19 cellular contexts compared by ENCODE assay signal in the genomic region with DNA sequence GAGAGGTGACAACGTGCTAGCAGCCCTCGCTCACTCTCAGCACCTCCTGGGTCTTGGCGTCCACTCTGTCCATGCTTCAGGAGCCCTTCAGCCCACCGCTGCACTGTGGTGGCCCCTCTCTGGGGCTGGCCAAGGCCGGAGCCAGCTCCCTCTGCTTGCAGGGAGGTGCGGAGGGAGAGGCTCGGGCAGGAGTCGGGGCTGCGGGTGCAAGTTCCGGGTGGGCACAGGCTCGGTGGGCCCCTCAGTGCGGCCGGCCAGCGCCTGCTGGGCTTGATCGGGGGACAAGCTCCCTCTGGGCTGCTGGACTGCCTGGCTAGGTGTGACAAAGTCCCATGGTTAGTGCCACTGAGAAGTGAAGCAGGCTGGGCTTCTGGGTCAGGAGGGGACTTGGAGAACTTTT.
DNase-seq lines count a peak whose midpoint lies in the region; ATAC-seq and TF ChIP-seq lines count a peak whose summit lies in the region.
"Had no signal": no experiment of that assay in that cellular context is flagged by ENCODE, and none has a peak within 500 bp of the region (broad histone marks: within the 10 kb centered on the region; RNA-seq: fewer than 3 reads in every experiment).

No MANE protein-coding gene starts in this region.

- H3K4me2 ChIP-seq in OCI-LY7 (ENCODE audit: low read length): no peak overlapping the region
- H3K4me2 ChIP-seq: A549; BLaER1 treated with 17β-estradiol and CSF1 and Interleukin-3, amounts not matched to agents 10 nM and 100 nM had no signal

- H3K36me3 Mint-ChIP-seq in chondrocyte (ENCODE audit: low read depth) (no peaks in the 10 kb centered on the region), MCF 10A (ENCODE audit: insufficient read depth, unreplicated experiment) (no peaks in the 10 kb centered on the region)
- H3K36me3 Mint-ChIP-seq: CD8-positive, alpha-beta T cell had no signal

- H3K4me3 ChIP-seq in right cardiac atrium (ENCODE audit: low read length) (no peak overlapping the region), heart right ventricle (no peak overlapping the region), spleen (no peak overlapping the region), OCI-LY7 (ENCODE audit: low read depth, low read length, poor library complexity, severe bottlenecking) (no peak overlapping the region)
- H3K4me3 ChIP-seq: A549; BLaER1 treated with 17β-estradiol and CSF1 and Interleukin-3, amounts not matched to agents 10 nM and 100 nM had no signal

- H3K9me3 Mint-ChIP-seq in chondrocyte (ENCODE audit: low read depth) (no peaks in the 10 kb centered on the region), MCF 10A (ENCODE audit: unreplicated experiment) (no peaks in the 10 kb centered on the region)
- H3K9me3 Mint-ChIP-seq: CD4-positive, alpha-beta T cell had no signal

- no peak overlapping the region for H2AFZ ChIP-seq in OCI-LY7 (ENCODE audit: low read length)

- no peaks in the 10 kb centered on the region for H3K36me3 ChIP-seq in heart right ventricle
- H3K36me3 ChIP-seq in spleen: no peaks in the 10 kb centered on the region
- no peaks in the 10 kb centered on the region for H3K36me3 ChIP-seq in OCI-LY7 (ENCODE audit: insufficient read depth, low read length)
- H3K36me3 ChIP-seq: BLaER1 treated with 17β-estradiol and CSF1 and Interleukin-3, amounts not matched to agents 10 nM and 100 nM had no signal

- POLR2A ChIA-PET in OCI-LY7 (lab: Charles Lee): interaction anchor here (0.8 kb wide), 1 partner anchor 13 kb away, joined by 3 read pairs; no protein-coding TSS in a partner anchor
- POLR2A ChIA-PET in MCF 10A (lab: Yijun Ruan, JAX): no interaction called here

- H3K9me2 ChIP-seq in OCI-LY7 (ENCODE audit: insufficient read depth, low read length): no peaks in the 10 kb centered on the region

- TF ChIP-seq POLR2A in spleen (IDR thresholded peaks at IDR 0.05): no peak

- no peak overlapping the region for H3K27ac Mint-ChIP-seq in chondrocyte (ENCODE audit: unreplicated experiment)
- H3K27ac Mint-ChIP-seq in MCF 10A (ENCODE audit: low read depth, unreplicated experiment): no peak overlapping the region
- H3K27ac Mint-ChIP-seq: B cell; CD4-positive, alpha-beta T cell; CD8-positive, alpha-beta T cell had no signal

- 91% methylated on average over 15 of the region's 15 CpGs for WGBS in right cardiac atrium
- WGBS in heart right ventricle, 2 donors: 89 to 90% methylated on average over 15 of the region's 15 CpGs
- 87 to 91% (median 90%) methylated on average over 15 of the region's 15 CpGs for WGBS in spleen, 5 donors

- H3K79me2 ChIP-seq in OCI-LY7 (ENCODE audit: insufficient read depth, low read depth, low read length): no peaks in the 10 kb centered on the region

- DNase-seq in right cardiac atrium (peak in 2 of 3 donors; percentile 39 to 42), heart right ventricle (no peak), chondrocyte (ENCODE audit: low spot score) (peak; percentile 86), posterior vena cava (ENCODE audit: low spot score) (peak; percentile 63), spleen (peak; percentile 68), OCI-LY7 (ENCODE audit: low spot score) (no peak), MCF 10A (ENCODE audit: unreplicated experiment) (no peak)
- DNase-seq: AML-193; Caco-2; Calu3; CD4-positive, alpha-beta T cell; CD8-positive, alpha-beta T cell; DMS79 treated with DMSO at 0.1 percent for 48 hours; GF-D8 had no signal

- H4K20me1 ChIP-seq in OCI-LY7 (ENCODE audit: insufficient read depth, low read length): no peaks in the 10 kb centered on the region
- H4K20me1 ChIP-seq: BLaER1 treated with 17β-estradiol and CSF1 and Interleukin-3, amounts not matched to agents 10 nM and 100 nM had no signal

- no peak for ATAC-seq in right cardiac atrium
- ATAC-seq in heart right ventricle: no peak
- ATAC-seq: A549; CD8-positive, alpha-beta T cell had no signal

- H3K27me3 Mint-ChIP-seq in chondrocyte (ENCODE audit: low read depth) (peaks cover under 1% of the 10 kb centered on the region), MCF 10A (ENCODE audit: insufficient read depth, unreplicated experiment) (peaks cover 5% of the 10 kb centered on the region)
- H3K27me3 Mint-ChIP-seq: B cell; CD4-positive, alpha-beta T cell had no signal

- H3K4me3 Mint-ChIP-seq in chondrocyte (ENCODE audit: unreplicated experiment) (no peak overlapping the region), MCF 10A (ENCODE audit: unreplicated experiment) (no peak overlapping the region)
- H3K4me3 Mint-ChIP-seq: B cell; CD4-positive, alpha-beta T cell; CD8-positive, alpha-beta T cell had no signal

- CTCF ChIA-PET in OCI-LY7 (lab: Charles Lee; ENCODE audit: unreplicated experiment) (no interaction called here), MCF 10A (lab: Yijun Ruan, JAX) (interaction anchor here (0.5 kb wide), 1 partner anchor 208 kb away, joined by 3 read pairs; no protein-coding TSS in a partner anchor)

- H3K27ac ChIP-seq in right cardiac atrium (ENCODE audit: low read length): no peak overlapping the region
- H3K27ac ChIP-seq in heart right ventricle: no peak overlapping the region
- no peak overlapping the region for H3K27ac ChIP-seq in spleen
- H3K27ac ChIP-seq in OCI-LY7 (ENCODE audit: low read depth, low read length, poor library complexity, severe bottlenecking): no peak overlapping the region
- H3K27ac ChIP-seq: 22Rv1; A549; BLaER1 treated with 17β-estradiol and CSF1 and Interleukin-3, amounts not matched to agents 10 nM and 100 nM; C4-2B had no signal

- H3K27me3 ChIP-seq in right cardiac atrium (ENCODE audit: control insufficient read depth, insufficient read depth) (no peaks in the 10 kb centered on the region), heart right ventricle (no peaks in the 10 kb centered on the region), spleen (replicated peaks in 1 of 7) (no peaks in the 10 kb centered on the region)
- H3K27me3 ChIP-seq: BLaER1 treated with 17β-estradiol and CSF1 and Interleukin-3, amounts not matched to agents 10 nM and 100 nM had no signal

- H3K4me1 Mint-ChIP-seq in chondrocyte (ENCODE audit: low read depth) (no peaks in the 10 kb centered on the region), MCF 10A (ENCODE audit: insufficient read depth, unreplicated experiment) (no peaks in the 10 kb centered on the region)
- H3K4me1 Mint-ChIP-seq: B cell had no signal

- TF ChIP-seq CTCF in heart right ventricle (IDR thresholded peaks at IDR 0.05) (no peak), chondrocyte (IDR thresholded peaks at IDR 0.05) (no peak), spleen (IDR thresholded peaks at IDR 0.05 in 8 of 11, conservative IDR thresholded peaks at IDR 0.05 in 3 of 11) (no peak), OCI-LY7 (conservative IDR thresholded peaks at IDR 0.05; ENCODE audit: low read length) (no peak), MCF 10A (IDR thresholded peaks at IDR 0.05; ENCODE audit: unreplicated experiment) (no peak)

- H3K9me3 ChIP-seq in right cardiac atrium (ENCODE audit: control insufficient read depth, low read length) (no peaks in the 10 kb centered on the region), heart right ventricle (peaks cover 0 to 26% (median 0%) of the 10 kb centered on the region in 11 donors), spleen (peaks cover 0 to 32% (median 0%) of the 10 kb centered on the region in 8 donors), OCI-LY7 (ENCODE audit: low read length) (no peaks in the 10 kb centered on the region)
- H3K9me3 ChIP-seq: A549 had no signal

- intact Hi-C loops in right cardiac atrium (cut with DNase I): no loop called here
- intact Hi-C loops in heart right ventricle (cut with DNase I): no loop called here
- intact Hi-C loops in posterior vena cava (cut with DNase I): no loop called here
- intact Hi-C loops in spleen (cut with DNase I; ENCODE audit: low total_unique reads): no loop called here
- intact Hi-C loops in OCI-LY7 (cut with micrococcal nuclease; ENCODE audit: unreplicated experiment): no loop called here
- intact Hi-C loops in MCF 10A (cut with micrococcal nuclease): no loop called here

- H3K4me1 ChIP-seq in right cardiac atrium (ENCODE audit: control insufficient read depth, insufficient read depth, low read length) (no peaks in the 10 kb centered on the region), heart right ventricle (no peaks in the 10 kb centered on the region), spleen (no peaks in the 10 kb centered on the region), OCI-LY7 (ENCODE audit: insufficient read depth, low read length, poor library complexity, severe bottlenecking) (no peaks in the 10 kb centered on the region)
- H3K4me1 ChIP-seq: A549; BLaER1 treated with 17β-estradiol and CSF1 and Interleukin-3, amounts not matched to agents 10 nM and 100 nM had no signal

- BruUV-seq in OCI-LY7 (replicated peaks; lab: Mats Ljungman, UMichigan) (no TSS peak), MCF 10A (replicated peaks; lab: Mats Ljungman, UMichigan) (no TSS peak)

Comparison
In these comparisons a context has a peak if more than half of its experiments do, and no peak if none do; other contexts are left out.
1. DNase-seq: peak in right cardiac atrium (2 of 3), chondrocyte (single experiment), posterior vena cava (single experiment) and spleen (single experiment); none in heart right ventricle (0 of 2), OCI-LY7 (single experiment) and MCF 10A (single experiment).